In genomic region chr7:77293046-77293445, GRCh38 we compare ENCODE assay signal across 29 cellular contexts.
A peak's percentile ranks its signal among the peaks of the same experiment; 100 is the strongest.
DNase-seq lines count a peak whose midpoint lies in the region; ATAC-seq and TF ChIP-seq lines count a peak whose summit lies in the region.
"Had no signal": no experiment of that assay in that cellular context is flagged by ENCODE, and none has a peak within 500 bp of the region (broad histone marks: within the 10 kb centered on the region; RNA-seq: fewer than 3 reads in every experiment).

No MANE protein-coding gene starts in this region.

- H2AFZ ChIP-seq in Karpas-422 (ENCODE audit: low read length), result no peak overlapping the region

- H3K4me1 Mint-ChIP-seq in activated CD8-positive, alpha-beta T cell treated with anti-CD3 and anti-CD28 coated beads for 36 hours (ENCODE audit: low read depth), result no peaks in the 10 kb centered on the region
- no peaks in the 10 kb centered on the region for H3K4me1 Mint-ChIP-seq in activated CD8-positive, alpha-beta T cell treated with anti-CD3 and anti-CD28 coated beads, Interleukin-2, amount 10 ng/mL, durations not matched to agents 7 days and 5 days (ENCODE audit: low read depth)
- no peaks in the 10 kb centered on the region for H3K4me1 Mint-ChIP-seq in stimulated activated effector memory CD8-positive, alpha-beta T cell treated with anti-CD3 and anti-CD28 coated beads, Interleukin-12 subunit alpha, Interleukin-12 subunit beta, amount 100 ng/mL, for 72 hours
- H3K4me1 Mint-ChIP-seq: activated CD4-positive, alpha-beta T cell treated with anti-CD3 and anti-CD28 coated beads, Interleukin-2, amount 10 ng/mL, durations not matched to agents 7 days and 5 days; activated naive CD8-positive, alpha-beta T cell treated with anti-CD3 and anti-CD28 coated beads, Interleukin-2, amount 10 ng/mL, durations not matched to agents 7 days and 5 days; T-helper 17 cell had no signal

- no peak overlapping the region for H3K4me3 Mint-ChIP-seq in activated CD8-positive, alpha-beta T cell treated with anti-CD3 and anti-CD28 coated beads for 36 hours
- no peak overlapping the region for H3K4me3 Mint-ChIP-seq in activated CD8-positive, alpha-beta T cell treated with anti-CD3 and anti-CD28 coated beads, Interleukin-2, amount 10 ng/mL, durations not matched to agents 7 days and 5 days
- H3K4me3 Mint-ChIP-seq in stimulated activated effector memory CD8-positive, alpha-beta T cell treated with anti-CD3 and anti-CD28 coated beads, Interleukin-12 subunit alpha, Interleukin-12 subunit beta, amount 100 ng/mL, for 72 hours, result no peak overlapping the region
- H3K4me3 Mint-ChIP-seq: activated CD4-positive, alpha-beta T cell treated with anti-CD3 and anti-CD28 coated beads, Interleukin-2, amount 10 ng/mL, durations not matched to agents 7 days and 5 days; activated naive CD8-positive, alpha-beta T cell treated with anti-CD3 and anti-CD28 coated beads, Interleukin-2, amount 10 ng/mL, durations not matched to agents 7 days and 5 days; B cell; T-helper 17 cell had no signal

- CTCF ChIA-PET in activated CD8-positive, alpha-beta T cell treated with anti-CD3 and anti-CD28 coated beads for 36 hours (lab: Charles Lee), result no interaction called here
- CTCF ChIA-PET in activated CD8-positive, alpha-beta T cell treated with anti-CD3 and anti-CD28 coated beads, Interleukin-2, amount 10 ng/mL, durations not matched to agents 7 days and 5 days (lab: Charles Lee), result interaction anchor here (0.6 kb wide), 1 partner anchor 91 kb away, joined by 4 read pairs; no protein-coding TSS in a partner anchor

- in situ Hi-C loops in astrocyte of the spinal cord (cut with HindIII; ENCODE audit: low sequenced_read_pairs), result no loop called here

- no peaks in the 10 kb centered on the region for H3K27me3 ChIP-seq in Karpas-422 (ENCODE audit: low read length)
- H3K27me3 ChIP-seq: tibial nerve had no signal

- peak; percentile 9 for TF ChIP-seq CTCF in activated CD8-positive, alpha-beta T cell treated with anti-CD3 and anti-CD28 coated beads for 36 hours (IDR thresholded peaks at IDR 0.05)
- TF ChIP-seq CTCF in astrocyte of the spinal cord (IDR thresholded peaks at IDR 0.05; ENCODE audit: low read depth, low read length), result peak; percentile 4

- no peaks in the 10 kb centered on the region for H3K79me2 ChIP-seq in Karpas-422 (ENCODE audit: low read length)

- peaks cover 15% of the 10 kb centered on the region for H3K36me3 Mint-ChIP-seq in activated CD8-positive, alpha-beta T cell treated with anti-CD3 and anti-CD28 coated beads for 36 hours (ENCODE audit: low read depth)
- peaks cover 26% of the 10 kb centered on the region for H3K36me3 Mint-ChIP-seq in activated CD8-positive, alpha-beta T cell treated with anti-CD3 and anti-CD28 coated beads, Interleukin-2, amount 10 ng/mL, durations not matched to agents 7 days and 5 days (ENCODE audit: low read depth)
- no peaks in the 10 kb centered on the region for H3K36me3 Mint-ChIP-seq in stimulated activated effector memory CD8-positive, alpha-beta T cell treated with anti-CD3 and anti-CD28 coated beads, Interleukin-12 subunit alpha, Interleukin-12 subunit beta, amount 100 ng/mL, for 72 hours

- H3K27me3 Mint-ChIP-seq in activated CD8-positive, alpha-beta T cell treated with anti-CD3 and anti-CD28 coated beads for 36 hours, result no peaks in the 10 kb centered on the region
- no peaks in the 10 kb centered on the region for H3K27me3 Mint-ChIP-seq in activated CD8-positive, alpha-beta T cell treated with anti-CD3 and anti-CD28 coated beads, Interleukin-2, amount 10 ng/mL, durations not matched to agents 7 days and 5 days (ENCODE audit: low read depth)
- H3K27me3 Mint-ChIP-seq: activated CD4-positive, alpha-beta T cell treated with anti-CD3 and anti-CD28 coated beads, Interleukin-2, amount 10 ng/mL, durations not matched to agents 7 days and 5 days; activated naive CD8-positive, alpha-beta T cell treated with anti-CD3 and anti-CD28 coated beads, Interleukin-2, amount 10 ng/mL, durations not matched to agents 7 days and 5 days; B cell; T-helper 17 cell had no signal

- ATAC-seq in activated CD8-positive, alpha-beta T cell treated with anti-CD3 and anti-CD28 coated beads for 36 hours, result peak; percentile 49
- ATAC-seq in activated CD8-positive, alpha-beta T cell treated with anti-CD3 and anti-CD28 coated beads, Interleukin-2, amount 10 ng/mL, durations not matched to agents 7 days and 5 days, result no peak
- ATAC-seq in stimulated activated effector memory CD8-positive, alpha-beta T cell treated with anti-CD3 and anti-CD28 coated beads, Interleukin-12 subunit alpha, Interleukin-12 subunit beta, amount 100 ng/mL, for 72 hours, result no peak
- ATAC-seq: esophagus mucosa, lower lobe of right lung, T-helper 17 cell had no signal

- no peaks in the 10 kb centered on the region for H3K9me2 ChIP-seq in Karpas-422 (replicated peaks; ENCODE audit: insufficient read depth, low read length)

- DNase-seq in activated CD8-positive, alpha-beta T cell treated with anti-CD3 and anti-CD28 coated beads for 36 hours, result no peak
- DNase-seq in activated CD8-positive, alpha-beta T cell treated with anti-CD3 and anti-CD28 coated beads, Interleukin-2, amount 10 ng/mL, durations not matched to agents 7 days and 5 days, result no peak
- peak; percentile 54 for DNase-seq in Karpas-422
- no peak for DNase-seq in astrocyte of the spinal cord (ENCODE audit: low read depth, low spot score)
- no peak for DNase-seq in stimulated activated effector memory CD8-positive, alpha-beta T cell treated with anti-CD3 and anti-CD28 coated beads, Interleukin-12 subunit alpha, Interleukin-12 subunit beta, amount 100 ng/mL, for 72 hours (ENCODE audit: low spot score in 2 of 2)
- no peak for DNase-seq in NOMO-1 treated with dmso at 0.1 percent for 144 hours (lab: John Stamatoyannopoulos, UW; ENCODE audit: unreplicated experiment)
- DNase-seq in activated CD4-positive, CD25-positive, alpha-beta regulatory T cell (lab: John Stamatoyannopoulos, UW), result no peak
- DNase-seq in putamen (ENCODE audit: low spot score), result no peak
- DNase-seq: activated CD4-positive, alpha-beta T cell treated with anti-CD3 and anti-CD28 coated beads, Interleukin-2, amount 10 ng/mL, durations not matched to agents 7 days and 5 days; activated CD8-positive, alpha-beta memory T cell treated with anti-CD3 and anti-CD28 coated beads, Interleukin-2, amount 50 U/mL, for 4 hours; activated effector memory CD4-positive, alpha-beta T cell treated with Interleukin-2 at 50 U/mL for 16 hours; activated naive CD8-positive, alpha-beta T cell treated with anti-CD3 and anti-CD28 coated beads, Interleukin-2, amount 10 ng/mL, durations not matched to agents 7 days and 5 days; COR-L47; H7; hippocampal formation; islet precursor cell; KG1; lower lobe of right lung; NCI-H1694 treated with DMSO at 0.1 percent for 48 hours; OCI-M1; SIG-M5; small intestine; stimulated activated CD4-positive, alpha-beta T cell treated with anti-CD3 and anti-CD28 coated beads, Interleukin-2, amount 100 ng/mL, for 48 hours; stimulated activated naive CD4-positive, alpha-beta T cell; T-helper 17 cell had no signal

- intact Hi-C loops in activated CD8-positive, alpha-beta T cell treated with anti-CD3 and anti-CD28 coated beads for 36 hours (cut with micrococcal nuclease), result no loop called here

- H3K27ac Mint-ChIP-seq in activated CD8-positive, alpha-beta T cell treated with anti-CD3 and anti-CD28 coated beads for 36 hours, result no peak overlapping the region
- H3K27ac Mint-ChIP-seq in activated CD8-positive, alpha-beta T cell treated with anti-CD3 and anti-CD28 coated beads, Interleukin-2, amount 10 ng/mL, durations not matched to agents 7 days and 5 days, result no peak overlapping the region
- H3K27ac Mint-ChIP-seq in stimulated activated effector memory CD8-positive, alpha-beta T cell treated with anti-CD3 and anti-CD28 coated beads, Interleukin-12 subunit alpha, Interleukin-12 subunit beta, amount 100 ng/mL, for 72 hours, result peak overlapping the region; percentile 41
- H3K27ac Mint-ChIP-seq: activated CD4-positive, alpha-beta T cell treated with anti-CD3 and anti-CD28 coated beads, Interleukin-2, amount 10 ng/mL, durations not matched to agents 7 days and 5 days; activated naive CD8-positive, alpha-beta T cell treated with anti-CD3 and anti-CD28 coated beads, Interleukin-2, amount 10 ng/mL, durations not matched to agents 7 days and 5 days; B cell; T-helper 17 cell had no signal

- H3K36me3 ChIP-seq in Karpas-422 (ENCODE audit: insufficient read depth, low read length), result peaks cover 10% of the 10 kb centered on the region
- H3K36me3 ChIP-seq: lower lobe of right lung, prostate gland had no signal

- H4K20me1 ChIP-seq in Karpas-422 (ENCODE audit: insufficient read depth, low read depth, low read length), result no peaks in the 10 kb centered on the region

- H3K4me1 ChIP-seq in Karpas-422 (ENCODE audit: low read length), result peaks cover 12% of the 10 kb centered on the region
- H3K4me1 ChIP-seq: prostate gland, tibial nerve had no signal

- peaks cover 11% of the 10 kb centered on the region for H3K9me3 Mint-ChIP-seq in activated CD8-positive, alpha-beta T cell treated with anti-CD3 and anti-CD28 coated beads for 36 hours
- H3K9me3 Mint-ChIP-seq in activated CD8-positive, alpha-beta T cell treated with anti-CD3 and anti-CD28 coated beads, Interleukin-2, amount 10 ng/mL, durations not matched to agents 7 days and 5 days (ENCODE audit: insufficient read depth), result no peaks in the 10 kb centered on the region
- H3K9me3 Mint-ChIP-seq in stimulated activated effector memory CD8-positive, alpha-beta T cell treated with anti-CD3 and anti-CD28 coated beads, Interleukin-12 subunit alpha, Interleukin-12 subunit beta, amount 100 ng/mL, for 72 hours, result peaks cover 6% of the 10 kb centered on the region

- H3K9me3 ChIP-seq in Karpas-422 (ENCODE audit: low read length), result no peaks in the 10 kb centered on the region
- H3K9me3 ChIP-seq: prostate gland had no signal

- no peak overlapping the region for H3K27ac ChIP-seq in Karpas-422 (ENCODE audit: low read length)
- H3K27ac ChIP-seq: lower lobe of right lung, prostate gland, tibial nerve had no signal

- H3K4me3 ChIP-seq in Karpas-422 (ENCODE audit: low read length) (no peak overlapping the region), astrocyte of the spinal cord (ENCODE audit: low read depth, low read length) (no peak overlapping the region)
- H3K4me3 ChIP-seq: lower lobe of right lung, prostate gland, tibial nerve had no signal

- POLR2A ChIA-PET in activated CD8-positive, alpha-beta T cell treated with anti-CD3 and anti-CD28 coated beads for 36 hours (lab: Charles Lee), result no interaction called here
- POLR2A ChIA-PET in activated CD8-positive, alpha-beta T cell treated with anti-CD3 and anti-CD28 coated beads, Interleukin-2, amount 10 ng/mL, durations not matched to agents 7 days and 5 days (lab: Charles Lee), result no interaction called here

- no peak overlapping the region for H3K4me2 ChIP-seq in Karpas-422 (ENCODE audit: low read depth, low read length, poor library complexity, severe bottlenecking)

- no peak overlapping the region for H3K9ac ChIP-seq in Karpas-422 (ENCODE audit: low read length)
